ENCODE assay signal across 8 cellular contexts in genomic region chr1:75112362-75112951, GRCh38. TPM values are rescaled to one million over a fixed set of nuclear protein-coding genes. Genes with fewer than 3 reads are reported as not detected.
"Had no signal": no experiment of that assay in that cellular context is flagged by ENCODE, and none has a peak within 500 bp of the region (broad histone marks: within the 10 kb centered on the region; RNA-seq: fewer than 3 reads in every experiment).

No MANE protein-coding gene starts in this region.

RNA-seq across cellular contexts. Expression of gene LHX8, which starts 21.7 kb away (rescaled TPM):
- total RNA-seq: LHCN-M2; NCI-H460; OCI-LY7; Peyer's patch; Right ventricle myocardium superior; T-cell; T-helper 1 cell treated with Interleukin-12 subunit alpha and Interleukin-12 subunit beta and Interleukin-4 antibody, amounts not matched to agents 30 ng/mL and 1 ng/mL, for 36 hours; T-helper 17 cell had no signal
